1 cellular context compared by ENCODE assay signal in genomic region chr2:196750291-196750923, GRCh38.
TF ChIP-seq lines count a peak whose summit lies in the region.

No MANE protein-coding gene starts in this region.

TF ChIP-seq in HCT116, 20 proteins besides CTCF, POLR2A, EP300 and RAD21 (continued from another document):
- TF ChIP-seq, protein P1, sequence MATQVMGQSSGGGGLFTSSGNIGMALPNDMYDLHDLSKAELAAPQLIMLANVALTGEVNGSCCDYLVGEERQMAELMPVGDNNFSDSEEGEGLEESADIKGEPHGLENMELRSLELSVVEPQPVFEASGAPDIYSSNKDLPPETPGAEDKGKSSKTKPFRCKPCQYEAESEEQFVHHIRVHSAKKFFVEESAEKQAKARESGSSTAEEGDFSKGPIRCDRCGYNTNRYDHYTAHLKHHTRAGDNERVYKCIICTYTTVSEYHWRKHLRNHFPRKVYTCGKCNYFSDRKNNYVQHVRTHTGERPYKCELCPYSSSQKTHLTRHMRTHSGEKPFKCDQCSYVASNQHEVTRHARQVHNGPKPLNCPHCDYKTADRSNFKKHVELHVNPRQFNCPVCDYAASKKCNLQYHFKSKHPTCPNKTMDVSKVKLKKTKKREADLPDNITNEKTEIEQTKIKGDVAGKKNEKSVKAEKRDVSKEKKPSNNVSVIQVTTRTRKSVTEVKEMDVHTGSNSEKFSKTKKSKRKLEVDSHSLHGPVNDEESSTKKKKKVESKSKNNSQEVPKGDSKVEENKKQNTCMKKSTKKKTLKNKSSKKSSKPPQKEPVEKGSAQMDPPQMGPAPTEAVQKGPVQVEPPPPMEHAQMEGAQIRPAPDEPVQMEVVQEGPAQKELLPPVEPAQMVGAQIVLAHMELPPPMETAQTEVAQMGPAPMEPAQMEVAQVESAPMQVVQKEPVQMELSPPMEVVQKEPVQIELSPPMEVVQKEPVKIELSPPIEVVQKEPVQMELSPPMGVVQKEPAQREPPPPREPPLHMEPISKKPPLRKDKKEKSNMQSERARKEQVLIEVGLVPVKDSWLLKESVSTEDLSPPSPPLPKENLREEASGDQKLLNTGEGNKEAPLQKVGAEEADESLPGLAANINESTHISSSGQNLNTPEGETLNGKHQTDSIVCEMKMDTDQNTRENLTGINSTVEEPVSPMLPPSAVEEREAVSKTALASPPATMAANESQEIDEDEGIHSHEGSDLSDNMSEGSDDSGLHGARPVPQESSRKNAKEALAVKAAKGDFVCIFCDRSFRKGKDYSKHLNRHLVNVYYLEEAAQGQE (IDR thresholded peaks at IDR 0.05; ENCODE audit: low read depth), result no peak
- TF ChIP-seq SRF (IDR thresholded peaks at IDR 0.05; ENCODE audit: low read depth), result no peak
- TF ChIP-seq CEBPB (IDR thresholded peaks at IDR 0.05; ENCODE audit: low read depth), result no peak
- TF ChIP-seq ELF1 (IDR thresholded peaks at IDR 0.05; ENCODE audit: borderline replicate concordance, low read depth), result no peak
- TF ChIP-seq, protein P2, sequence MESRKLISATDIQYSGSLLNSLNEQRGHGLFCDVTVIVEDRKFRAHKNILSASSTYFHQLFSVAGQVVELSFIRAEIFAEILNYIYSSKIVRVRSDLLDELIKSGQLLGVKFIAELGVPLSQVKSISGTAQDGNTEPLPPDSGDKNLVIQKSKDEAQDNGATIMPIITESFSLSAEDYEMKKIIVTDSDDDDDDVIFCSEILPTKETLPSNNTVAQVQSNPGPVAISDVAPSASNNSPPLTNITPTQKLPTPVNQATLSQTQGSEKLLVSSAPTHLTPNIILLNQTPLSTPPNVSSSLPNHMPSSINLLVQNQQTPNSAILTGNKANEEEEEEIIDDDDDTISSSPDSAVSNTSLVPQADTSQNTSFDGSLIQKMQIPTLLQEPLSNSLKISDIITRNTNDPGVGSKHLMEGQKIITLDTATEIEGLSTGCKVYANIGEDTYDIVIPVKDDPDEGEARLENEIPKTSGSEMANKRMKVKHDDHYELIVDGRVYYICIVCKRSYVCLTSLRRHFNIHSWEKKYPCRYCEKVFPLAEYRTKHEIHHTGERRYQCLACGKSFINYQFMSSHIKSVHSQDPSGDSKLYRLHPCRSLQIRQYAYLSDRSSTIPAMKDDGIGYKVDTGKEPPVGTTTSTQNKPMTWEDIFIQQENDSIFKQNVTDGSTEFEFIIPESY (IDR thresholded peaks at IDR 0.05; ENCODE audit: extremely low read depth, insufficient replicate concordance, low read length), result no peak
